In the genomic region with DNA sequence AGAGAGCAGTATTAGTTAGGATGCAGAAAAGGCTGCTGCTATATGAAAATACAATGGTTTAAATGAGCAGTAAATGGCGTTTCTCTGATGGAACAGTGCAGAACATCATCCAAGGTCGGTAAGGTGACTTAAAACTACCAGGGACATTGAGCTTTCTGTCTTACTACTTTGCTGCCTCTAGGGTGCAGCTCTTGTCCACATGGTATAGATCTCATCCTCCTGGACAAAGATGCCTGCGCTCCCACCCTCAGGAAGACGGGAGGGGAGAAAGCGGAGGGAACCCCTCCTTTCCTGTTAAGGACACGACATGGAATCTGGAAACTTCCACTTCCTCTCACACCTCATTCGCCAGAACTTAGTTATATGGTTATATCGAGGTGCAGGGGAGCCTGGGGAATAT, we compare ENCODE assay signal across 9 cellular contexts.
DNase-seq lines count a peak whose midpoint lies in the region; TF ChIP-seq lines count a peak whose summit lies in the region.
"Had no signal": no experiment of that assay in that cellular context is flagged by ENCODE, and none has a peak within 500 bp of the region (broad histone marks: within the 10 kb centered on the region; RNA-seq: fewer than 3 reads in every experiment).

No MANE protein-coding gene starts in this region.

- H3K36me3 ChIP-seq in DOHH2 (ENCODE audit: control insufficient read depth, low read length) = no peaks in the 10 kb centered on the region
- H3K36me3 ChIP-seq in mesendoderm (ENCODE audit: control insufficient read depth, insufficient read depth, low read length) = no peaks in the 10 kb centered on the region

- peak; percentile 31 for TF ChIP-seq CTCF in DOHH2 (IDR thresholded peaks at IDR 0.05; ENCODE audit: low read depth, low read length, poor library complexity, severe bottlenecking)
- no peak for TF ChIP-seq CTCF in GM13977 (IDR thresholded peaks at IDR 0.05; ENCODE audit: extremely low read depth, insufficient read depth, missing control alignments)

- H3K27me3 ChIP-seq in DOHH2 (ENCODE audit: control insufficient read depth, low read length) (no peaks in the 10 kb centered on the region), mesendoderm (ENCODE audit: insufficient read depth, low read length, poor library complexity) (no peaks in the 10 kb centered on the region)

- no peaks in the 10 kb centered on the region for H3K9me2 ChIP-seq in DOHH2 (replicated peaks; ENCODE audit: control insufficient read depth, low read length)

- H4K5ac ChIP-seq in mesendoderm (ENCODE audit: low read length) = no peak overlapping the region

- H4K8ac ChIP-seq in mesendoderm (ENCODE audit: low read depth, low read length) = no peak overlapping the region

- H4K20me1 ChIP-seq in DOHH2 (ENCODE audit: control insufficient read depth, insufficient read depth, low read depth, low read length) = no peaks in the 10 kb centered on the region

- no peaks in the 10 kb centered on the region for H3K9me3 ChIP-seq in DOHH2 (ENCODE audit: control insufficient read depth, insufficient read depth, low read length)

- no peak overlapping the region for H3K4me2 ChIP-seq in DOHH2 (ENCODE audit: low read length)
- no peak overlapping the region for H3K4me2 ChIP-seq in mesendoderm (ENCODE audit: low read length)
- H3K4me2 ChIP-seq: PC-9 had no signal

- no peak overlapping the region for H2BK15ac ChIP-seq in mesendoderm (replicated peaks; ENCODE audit: low read depth)

- H3F3A ChIP-seq in DOHH2 (ENCODE audit: control insufficient read depth, insufficient read depth) = no peaks in the 10 kb centered on the region

- H3K4me3 ChIP-seq in DOHH2 (ENCODE audit: low read length) = no peak overlapping the region
- no peak overlapping the region for H3K4me3 ChIP-seq in mesendoderm (ENCODE audit: low read length)
- H3K4me3 ChIP-seq: PC-9 had no signal

- H3K18ac ChIP-seq in mesendoderm (ENCODE audit: low read length) = no peak overlapping the region

- no peak overlapping the region for H2BK5ac ChIP-seq in mesendoderm (ENCODE audit: low read length)

- no peaks in the 10 kb centered on the region for H3K79me2 ChIP-seq in DOHH2 (ENCODE audit: control insufficient read depth, low read length)
- no peaks in the 10 kb centered on the region for H3K79me2 ChIP-seq in mesendoderm (ENCODE audit: control insufficient read depth, insufficient read depth, low read length)

- H3K27ac ChIP-seq in DOHH2 (ENCODE audit: low read depth, low read length) = no peak overlapping the region
- no peak overlapping the region for H3K27ac ChIP-seq in mesendoderm (ENCODE audit: low read depth, low read length)
- H3K27ac ChIP-seq: PC-9 had no signal

- no peaks in the 10 kb centered on the region for H3K4me1 ChIP-seq in DOHH2 (ENCODE audit: control insufficient read depth, low read length)
- no peaks in the 10 kb centered on the region for H3K4me1 ChIP-seq in mesendoderm (ENCODE audit: control insufficient read depth, low read depth, low read length)

- no peak overlapping the region for H3K4ac ChIP-seq in mesendoderm (ENCODE audit: low read depth, low read length)

- no peaks in the 10 kb centered on the region for H3K79me1 ChIP-seq in mesendoderm (ENCODE audit: low read length)

- no peak overlapping the region for H2BK120ac ChIP-seq in mesendoderm (ENCODE audit: low read depth, low read length)

- no peak overlapping the region for H3K23ac ChIP-seq in mesendoderm (ENCODE audit: low read length)

- peak; percentile 58 to 71 for DNase-seq in NCI-H446 (lab: John Stamatoyannopoulos, UW)
- DNase-seq in cerebellum (ENCODE audit: low spot score) = peak; percentile 26
- peak; percentile 67 for DNase-seq in mesendoderm
- DNase-seq in NCI-H2081 (lab: John Stamatoyannopoulos, UW) = no peak
- DNase-seq in GM13977 (ENCODE audit: low spot score) = no peak
- no peak for DNase-seq in activated naive CD4-positive, alpha-beta T cell treated with anti-CD3 and anti-CD28 coated beads, Interleukin-2, amount 50 U/mL, for 16 hours
- no peak for DNase-seq in hippocampal formation (lab: John Stamatoyannopoulos, UW)
- DNase-seq: PC-9 had no signal

- no peak overlapping the region for H3K56ac ChIP-seq in mesendoderm (ENCODE audit: low read length)

- no peak overlapping the region for H2AK5ac ChIP-seq in mesendoderm (ENCODE audit: low read length)

- in situ Hi-C loops in GM13977 (cut with MboI; ENCODE audit: low pct_unique_long_range_greater_than_20kb, low sequenced_read_pairs, unreplicated experiment) = no loop called here

- H3K9ac ChIP-seq in mesendoderm (ENCODE audit: low read length) = no peak overlapping the region

- no CpG with 5 or more reads among the region's 8 CpGs for WGBS in mesendoderm (ENCODE audit: extremely low coverage, insufficient coverage, low lambda C conversion rate)

Comparison
In these comparisons a context has a peak if more than half of its experiments do, and no peak if none do; other contexts are left out.
1. DNase-seq: peak in NCI-H446 (2 of 2), cerebellum (single experiment) and mesendoderm (single experiment); none in NCI-H2081 (0 of 2), GM13977 (single experiment), activated naive CD4-positive, alpha-beta T cell treated with anti-CD3 and anti-CD28 coated beads, Interleukin-2, amount 50 U/mL, for 16 hours (single experiment) and hippocampal formation (0 of 2).